21 cellular contexts compared by ENCODE assay signal in genomic region chr5:143322931-143323330, GRCh38.
A peak's percentile ranks its signal among the peaks of the same experiment; 100 is the strongest.
DNase-seq lines count a peak whose midpoint lies in the region; ATAC-seq and TF ChIP-seq lines count a peak whose summit lies in the region.
"Had no signal": no experiment of that assay in that cellular context is flagged by ENCODE, and none has a peak within 500 bp of the region (broad histone marks: within the 10 kb centered on the region; RNA-seq: fewer than 3 reads in every experiment).

No MANE protein-coding gene starts in this region.

- no peak overlapping the region for H3K4me3 Mint-ChIP-seq in MCF 10A (ENCODE audit: unreplicated experiment)
- H3K4me3 Mint-ChIP-seq in T-helper 17 cell, result no peak overlapping the region
- H3K4me3 Mint-ChIP-seq: neural crest cell had no signal

- H3K4me1 ChIP-seq in breast epithelium (no peaks in the 10 kb centered on the region), subcutaneous abdominal adipose tissue (ENCODE audit: control insufficient read depth in 5 of 5, insufficient read depth in 5 of 5, low read length in 5 of 5) (peaks cover 4 to 44% (median 24%) of the 10 kb centered on the region in 5 donors)

- ATAC-seq in T-helper 17 cell, result no peak
- no peak for ATAC-seq in HG03521 (IDR thresholded peaks at IDR 0.05; ENCODE audit: unreplicated experiment)

- CTCF ChIA-PET in MCF 10A (lab: Yijun Ruan, JAX), result interaction anchor here (0.6 kb wide), 1 partner anchor 37 kb away, joined by 3 read pairs; no protein-coding TSS in a partner anchor

- H3K9me3 ChIP-seq in breast epithelium, result peaks cover 0 to 4% of the 10 kb centered on the region in 2 donors
- no peaks in the 10 kb centered on the region for H3K9me3 ChIP-seq in T-helper 17 cell (ENCODE audit: control insufficient read depth, low read length, poor library complexity, severe bottlenecking)
- no peaks in the 10 kb centered on the region for H3K9me3 ChIP-seq in subcutaneous abdominal adipose tissue (ENCODE audit: control insufficient read depth in 5 of 5, low read length in 5 of 5)
- H3K9me3 ChIP-seq: transverse colon had no signal

- peak overlapping the region in 2 of 5 donors; percentile 13 to 35 for H3K9ac ChIP-seq in subcutaneous abdominal adipose tissue (ENCODE audit: low read length in 5 of 5)

- peaks cover 15% of the 10 kb centered on the region for H3K36me3 Mint-ChIP-seq in MCF 10A (ENCODE audit: insufficient read depth, unreplicated experiment)
- no peaks in the 10 kb centered on the region for H3K36me3 Mint-ChIP-seq in T-helper 17 cell (ENCODE audit: low read depth)

- H3K36me3 ChIP-seq in breast epithelium (no peaks in the 10 kb centered on the region), subcutaneous abdominal adipose tissue (ENCODE audit: control insufficient read depth in 5 of 5, insufficient read depth in 5 of 5, low read length in 5 of 5) (no peaks in the 10 kb centered on the region)
- H3K36me3 ChIP-seq: transverse colon had no signal

- peaks cover 23% of the 10 kb centered on the region for H3K4me1 Mint-ChIP-seq in MCF 10A (ENCODE audit: insufficient read depth, unreplicated experiment)
- H3K4me1 Mint-ChIP-seq in T-helper 17 cell, result peaks cover 38% of the 10 kb centered on the region
- H3K4me1 Mint-ChIP-seq: neural crest cell had no signal

- no peak for TF ChIP-seq POLR2A in breast epithelium (IDR thresholded peaks at IDR 0.05)

- no peaks in the 10 kb centered on the region for H3K27me3 ChIP-seq in breast epithelium
- no peaks in the 10 kb centered on the region for H3K27me3 ChIP-seq in subcutaneous abdominal adipose tissue (ENCODE audit: control insufficient read depth in 5 of 5, insufficient read depth in 4 of 5, low read length in 5 of 5)
- H3K27me3 ChIP-seq: spleen, transverse colon had no signal

- H3K9me3 Mint-ChIP-seq in MCF 10A (ENCODE audit: unreplicated experiment), result no peaks in the 10 kb centered on the region
- H3K9me3 Mint-ChIP-seq: neural crest cell had no signal

- H3K27ac Mint-ChIP-seq in MCF 10A (ENCODE audit: low read depth, unreplicated experiment), result peak overlapping the region; percentile 50
- H3K27ac Mint-ChIP-seq in T-helper 17 cell, result peak overlapping the region; percentile 16

- H3K4me3 ChIP-seq in breast epithelium, result no peak overlapping the region
- no peak overlapping the region for H3K4me3 ChIP-seq in fibroblast of the aortic adventitia (ENCODE audit: low read depth, low read length)
- no peak overlapping the region for H3K4me3 ChIP-seq in subcutaneous abdominal adipose tissue (ENCODE audit: low read depth in 1 of 5, low read length in 5 of 5)
- H3K4me3 ChIP-seq: spleen, transverse colon had no signal

- H3K27ac ChIP-seq in breast epithelium (no peak overlapping the region), subcutaneous abdominal adipose tissue (ENCODE audit: low read depth, low read length) (peak overlapping the region; percentile 85)
- H3K27ac ChIP-seq: RWPE1, spleen, transverse colon, VCaP had no signal

- TF ChIP-seq CTCF in MCF 10A (IDR thresholded peaks at IDR 0.05; ENCODE audit: unreplicated experiment) (no peak), breast epithelium (IDR thresholded peaks at IDR 0.05) (no peak), fibroblast of the aortic adventitia (IDR thresholded peaks at IDR 0.05; ENCODE audit: insufficient read depth, low read length) (peak; percentile 38), GM10266 (IDR thresholded peaks at IDR 0.05; ENCODE audit: control insufficient read depth, insufficient read depth, low read depth, missing control alignments) (no peak)

- DNase-seq in MCF 10A (ENCODE audit: unreplicated experiment) (no peak), breast epithelium (ENCODE audit: low spot score in 2 of 2) (no peak), T-helper 17 cell (no peak), fibroblast of the aortic adventitia (ENCODE audit: low read depth) (peak; percentile 51), GM10266 (ENCODE audit: extremely low spot score) (no peak), T-helper 9 cell (no peak)
- DNase-seq: activated CD4-positive, alpha-beta T cell treated with anti-CD3 and anti-CD28 coated beads, Interleukin-2, amount 50 U/mL, for 4 hours; activated T-cell treated with anti-CD3 and anti-CD28 coated beads, Interleukin-2, amount 50 U/mL, for 48 hours; cerebellar nuclear complex; DND-41; GOT3; hypothalamus; NCI-H1436 treated with DMSO at 0.1 percent for 48 hours; spleen; T-helper 1 cell; transverse colon had no signal

- no TSS peak for BruUV-seq in MCF 10A (replicated peaks; lab: Mats Ljungman, UMichigan)

- no peaks in the 10 kb centered on the region for H3K27me3 Mint-ChIP-seq in MCF 10A (ENCODE audit: insufficient read depth, unreplicated experiment)
- no peaks in the 10 kb centered on the region for H3K27me3 Mint-ChIP-seq in T-helper 17 cell

- POLR2A ChIA-PET in MCF 10A (lab: Yijun Ruan, JAX), result no interaction called here

- intact Hi-C loops in MCF 10A (cut with micrococcal nuclease) (no loop called here), breast epithelium (cut with DNase I; ENCODE audit: low total_unique reads) (no loop called here)
